16 cellular contexts compared by ENCODE assay signal in genomic region chr16:11679250-11679649, GRCh38. TPM values are rescaled to one million over a fixed set of nuclear protein-coding genes. Genes with fewer than 3 reads are reported as not detected.
DNase-seq lines count a peak whose midpoint lies in the region; ATAC-seq and TF ChIP-seq lines count a peak whose summit lies in the region.
"Had no signal": no experiment of that assay in that cellular context is flagged by ENCODE, and none has a peak within 500 bp of the region (broad histone marks: within the 10 kb centered on the region; RNA-seq: fewer than 3 reads in every experiment).

No MANE protein-coding gene starts in this region.

- no peaks in the 10 kb centered on the region for H3K27me3 ChIP-seq in layer of hippocampus (ENCODE audit: control insufficient read depth, insufficient read depth, low read length)
- H3K27me3 ChIP-seq: foreskin keratinocyte had no signal

- TF ChIP-seq CTCF in activated CD8-positive, alpha-beta T cell treated with anti-CD3 and anti-CD28 coated beads for 36 hours (IDR thresholded peaks at IDR 0.05): no peak
- no peak for TF ChIP-seq CTCF in RWPE1 (conservative IDR thresholded peaks at IDR 0.05; ENCODE audit: low read depth)

- intact Hi-C loops in activated CD8-positive, alpha-beta T cell treated with anti-CD3 and anti-CD28 coated beads for 36 hours (cut with micrococcal nuclease): no loop called here

- POLR2A ChIA-PET in activated CD8-positive, alpha-beta T cell treated with anti-CD3 and anti-CD28 coated beads for 36 hours (lab: Charles Lee): interaction anchor here (1.1 to 2.1 kb wide), 2 partner anchors 10 to 161 kb away, joined by 3 to 7 read pairs; partner anchors contain the start of gene SNN
- POLR2A ChIA-PET in activated CD8-positive, alpha-beta T cell treated with anti-CD3 and anti-CD28 coated beads, Interleukin-2, amount 10 ng/mL, durations not matched to agents 7 days and 5 days (lab: Charles Lee): no interaction called here
- POLR2A ChIA-PET in RWPE1 (lab: Yijun Ruan, JAX; ENCODE audit: low non-redundant PET): interaction anchor here (0.6 kb wide), 1 partner anchor 39 kb away, joined by 3 read pairs; no protein-coding TSS in a partner anchor

- CTCF ChIA-PET in activated CD8-positive, alpha-beta T cell treated with anti-CD3 and anti-CD28 coated beads for 36 hours (lab: Charles Lee): interaction anchor here (2.0 kb wide), 1 partner anchor 35 kb away, joined by 6 read pairs; no protein-coding TSS in a partner anchor
- CTCF ChIA-PET in activated CD8-positive, alpha-beta T cell treated with anti-CD3 and anti-CD28 coated beads, Interleukin-2, amount 10 ng/mL, durations not matched to agents 7 days and 5 days (lab: Charles Lee): interaction anchor here (1.4 to 2.0 kb wide), 3 partner anchors 10 to 147 kb away, joined by 3 to 5 read pairs (median 4); no protein-coding TSS in a partner anchor
- CTCF ChIA-PET in RWPE1 (lab: Yijun Ruan, JAX): interaction anchor here (0.6 kb wide), 1 partner anchor 715 kb away, joined by 4 read pairs; no protein-coding TSS in a partner anchor

- ATAC-seq in activated CD8-positive, alpha-beta T cell treated with anti-CD3 and anti-CD28 coated beads for 36 hours: no peak
- ATAC-seq in activated CD8-positive, alpha-beta T cell treated with anti-CD3 and anti-CD28 coated beads, Interleukin-2, amount 10 ng/mL, durations not matched to agents 7 days and 5 days: no peak
- ATAC-seq in stimulated activated naive B cell treated with anti-CD40 and anti-IgM and Interleukin-4, amounts not matched to agents 10 μg/mL and 1 μg/mL and 100 μg/mL, for 72 hours (replicated peaks): no peak
- ATAC-seq in GM21825 (IDR thresholded peaks at IDR 0.05; ENCODE audit: unreplicated experiment): no peak
- ATAC-seq in GM18867 (IDR thresholded peaks at IDR 0.05; ENCODE audit: unreplicated experiment): no peak
- ATAC-seq: foreskin keratinocyte had no signal

- peak overlapping the region; percentile 56 for H3K27ac ChIP-seq in RWPE1
- peak overlapping the region; percentile 0 for H3K27ac ChIP-seq in layer of hippocampus (ENCODE audit: low read depth, low read length)
- H3K27ac ChIP-seq: foreskin keratinocyte had no signal

- H3K27ac Mint-ChIP-seq in activated CD8-positive, alpha-beta T cell treated with anti-CD3 and anti-CD28 coated beads for 36 hours: peak overlapping the region; percentile 47
- H3K27ac Mint-ChIP-seq in activated CD8-positive, alpha-beta T cell treated with anti-CD3 and anti-CD28 coated beads, Interleukin-2, amount 10 ng/mL, durations not matched to agents 7 days and 5 days: no peak overlapping the region
- no peak overlapping the region for H3K27ac Mint-ChIP-seq in stimulated activated naive B cell treated with anti-CD40 and anti-IgM and Interleukin-4, amounts not matched to agents 10 μg/mL and 1 μg/mL and 100 μg/mL, for 72 hours

- peaks cover 75% of the 10 kb centered on the region for H3K4me1 Mint-ChIP-seq in activated CD8-positive, alpha-beta T cell treated with anti-CD3 and anti-CD28 coated beads for 36 hours (ENCODE audit: low read depth)
- peaks cover 74% of the 10 kb centered on the region for H3K4me1 Mint-ChIP-seq in activated CD8-positive, alpha-beta T cell treated with anti-CD3 and anti-CD28 coated beads, Interleukin-2, amount 10 ng/mL, durations not matched to agents 7 days and 5 days (ENCODE audit: low read depth)
- H3K4me1 Mint-ChIP-seq in stimulated activated naive B cell treated with anti-CD40 and anti-IgM and Interleukin-4, amounts not matched to agents 10 μg/mL and 1 μg/mL and 100 μg/mL, for 72 hours: peaks cover 83 to 97% of the 10 kb centered on the region in 2 donors
- H3K4me1 Mint-ChIP-seq: neural crest cell had no signal

- H3K4me3 Mint-ChIP-seq in activated CD8-positive, alpha-beta T cell treated with anti-CD3 and anti-CD28 coated beads for 36 hours: no peak overlapping the region
- H3K4me3 Mint-ChIP-seq in activated CD8-positive, alpha-beta T cell treated with anti-CD3 and anti-CD28 coated beads, Interleukin-2, amount 10 ng/mL, durations not matched to agents 7 days and 5 days: no peak overlapping the region
- H3K4me3 Mint-ChIP-seq in stimulated activated naive B cell treated with anti-CD40 and anti-IgM and Interleukin-4, amounts not matched to agents 10 μg/mL and 1 μg/mL and 100 μg/mL, for 72 hours: peak overlapping the region; percentile 29 to 47
- H3K4me3 Mint-ChIP-seq: neural crest cell had no signal

- peaks cover 27% of the 10 kb centered on the region for H3K36me3 Mint-ChIP-seq in activated CD8-positive, alpha-beta T cell treated with anti-CD3 and anti-CD28 coated beads for 36 hours (ENCODE audit: low read depth)
- peaks cover 73% of the 10 kb centered on the region for H3K36me3 Mint-ChIP-seq in activated CD8-positive, alpha-beta T cell treated with anti-CD3 and anti-CD28 coated beads, Interleukin-2, amount 10 ng/mL, durations not matched to agents 7 days and 5 days (ENCODE audit: low read depth)
- peaks cover 54 to 81% of the 10 kb centered on the region in 2 donors for H3K36me3 Mint-ChIP-seq in stimulated activated naive B cell treated with anti-CD40 and anti-IgM and Interleukin-4, amounts not matched to agents 10 μg/mL and 1 μg/mL and 100 μg/mL, for 72 hours

- H3K9me3 Mint-ChIP-seq in activated CD8-positive, alpha-beta T cell treated with anti-CD3 and anti-CD28 coated beads for 36 hours: no peaks in the 10 kb centered on the region
- H3K9me3 Mint-ChIP-seq in activated CD8-positive, alpha-beta T cell treated with anti-CD3 and anti-CD28 coated beads, Interleukin-2, amount 10 ng/mL, durations not matched to agents 7 days and 5 days (ENCODE audit: insufficient read depth): no peaks in the 10 kb centered on the region
- H3K9me3 Mint-ChIP-seq in stimulated activated naive B cell treated with anti-CD40 and anti-IgM and Interleukin-4, amounts not matched to agents 10 μg/mL and 1 μg/mL and 100 μg/mL, for 72 hours: no peaks in the 10 kb centered on the region
- H3K9me3 Mint-ChIP-seq: neural crest cell had no signal

- no peak for DNase-seq in activated CD8-positive, alpha-beta T cell treated with anti-CD3 and anti-CD28 coated beads for 36 hours
- no peak for DNase-seq in activated CD8-positive, alpha-beta T cell treated with anti-CD3 and anti-CD28 coated beads, Interleukin-2, amount 10 ng/mL, durations not matched to agents 7 days and 5 days
- no peak for DNase-seq in RWPE1 (ENCODE audit: low spot score)
- DNase-seq in stimulated activated naive B cell treated with anti-CD40 and anti-IgM and Interleukin-4, amounts not matched to agents 10 μg/mL and 1 μg/mL and 100 μg/mL, for 72 hours: no peak
- DNase-seq in inferior parietal cortex (ENCODE audit: extremely low spot score): no peak
- DNase-seq: activated CD8-positive, alpha-beta memory T cell treated with anti-CD3 and anti-CD28 coated beads, Interleukin-2, amount 50 U/mL, for 48 hours; DMS153; effector memory CD4-positive, alpha-beta T cell; foreskin keratinocyte; NCI-H526; Right ventricle myocardium superior; stimulated activated CD4-positive, alpha-beta T cell treated with anti-CD3 and anti-CD28 coated beads, Interleukin-12 subunit alpha, Interleukin-12 subunit beta, amount 100 ng/mL, for 4 hours had no signal

- no peaks in the 10 kb centered on the region for H3K27me3 Mint-ChIP-seq in activated CD8-positive, alpha-beta T cell treated with anti-CD3 and anti-CD28 coated beads for 36 hours
- no peaks in the 10 kb centered on the region for H3K27me3 Mint-ChIP-seq in activated CD8-positive, alpha-beta T cell treated with anti-CD3 and anti-CD28 coated beads, Interleukin-2, amount 10 ng/mL, durations not matched to agents 7 days and 5 days (ENCODE audit: low read depth)
- H3K27me3 Mint-ChIP-seq in stimulated activated naive B cell treated with anti-CD40 and anti-IgM and Interleukin-4, amounts not matched to agents 10 μg/mL and 1 μg/mL and 100 μg/mL, for 72 hours: no peaks in the 10 kb centered on the region

RNA-seq across cellular contexts. Expression of gene SNN, which starts 11.0 kb away (rescaled TPM):
- total RNA-seq in activated CD8-positive, alpha-beta T cell treated with anti-CD3 and anti-CD28 coated beads for 36 hours: 1 to 10 TPM; 8.2 to 9.5 TPM
- total RNA-seq in activated CD8-positive, alpha-beta T cell treated with anti-CD3 and anti-CD28 coated beads, Interleukin-2, amount 10 ng/mL, durations not matched to agents 7 days and 5 days: 10 to 100 TPM; 27.3 to 28.9 TPM

Comparison
In these comparisons a context has a peak if more than half of its experiments do, and no peak if none do; other contexts are left out.
1. H3K4me3 Mint-ChIP-seq: peak in stimulated activated naive B cell treated with anti-CD40 and anti-IgM and Interleukin-4, amounts not matched to agents 10 μg/mL and 1 μg/mL and 100 μg/mL, for 72 hours (2 of 2); none in activated CD8-positive, alpha-beta T cell treated with anti-CD3 and anti-CD28 coated beads for 36 hours (single experiment) and activated CD8-positive, alpha-beta T cell treated with anti-CD3 and anti-CD28 coated beads, Interleukin-2, amount 10 ng/mL, durations not matched to agents 7 days and 5 days (single experiment).